7 cellular contexts compared by ENCODE assay signal in the genomic region with DNA sequence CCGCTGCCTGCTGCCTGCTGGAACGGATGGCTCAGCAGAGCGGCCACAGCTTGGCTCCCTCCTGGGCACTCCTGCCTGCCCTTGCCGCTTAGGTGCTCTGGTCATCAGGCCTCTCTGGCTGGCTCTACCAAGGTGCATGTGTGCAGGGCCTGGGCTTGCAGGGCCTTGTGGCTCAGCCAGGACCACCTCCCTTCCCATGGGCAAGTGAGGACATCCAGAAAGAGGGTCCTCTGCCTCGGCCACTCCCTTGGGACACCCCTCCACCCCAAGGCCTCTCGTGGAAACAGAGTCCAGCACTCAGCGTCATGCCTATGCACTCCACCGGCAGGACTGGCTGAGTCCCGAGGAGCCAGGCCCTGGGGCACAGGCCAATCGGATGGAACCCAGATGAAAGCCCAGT. TPM values are rescaled to one million over a fixed set of nuclear protein-coding genes. Genes with fewer than 3 reads are reported as not detected.
A peak's percentile ranks its signal among the peaks of the same experiment; 100 is the strongest.
DNase-seq lines count a peak whose midpoint lies in the region; TF ChIP-seq lines count a peak whose summit lies in the region.
"Not testable (repeated sequence)": the region's sequence is repeated elsewhere in the genome, so short reads cannot be mapped to it uniquely, and the experiment has no call there.
"Had no signal": no experiment of that assay in that cellular context is flagged by ENCODE, and none has a peak within 500 bp of the region (broad histone marks: within the 10 kb centered on the region; RNA-seq: fewer than 3 reads in every experiment).

No MANE protein-coding gene starts in this region.

- not testable (repeated sequence) for H2BK12ac ChIP-seq in neuronal stem cell (ENCODE audit: low read length)

- H3K4me1 ChIP-seq in BLaER1 (peaks cover 98% of the 10 kb centered on the region), neuronal stem cell (ENCODE audit: control insufficient read depth in 2 of 2, insufficient read depth in 1 of 2, low read depth in 1 of 2, low read length in 2 of 2) (peaks cover 11 to 12% of the 10 kb centered on the region in 2 donors)
- peaks cover 37 to 94% (median 83%) of the 10 kb centered on the region in 10 experiments for H3K4me1 ChIP-seq in BLaER1 treated with 17β-estradiol and CSF1 and Interleukin-3, amounts not matched to agents 10 nM and 100 nM

- in situ Hi-C loops in G401 (cut with HindIII; ENCODE audit: low sequenced_read_pairs) = not testable (repeated sequence)

- H3K4me2 ChIP-seq in BLaER1 = peak overlapping the region; percentile 93
- peak overlapping the region in 9 of 11 experiments; percentile 15 to 98 (median 90); a peak in 14 of 22 replicates for H3K4me2 ChIP-seq in BLaER1 treated with 17β-estradiol and CSF1 and Interleukin-3, amounts not matched to agents 10 nM and 100 nM
- not testable (repeated sequence) for H3K4me2 ChIP-seq in neuronal stem cell (ENCODE audit: insufficient read depth, low read length, poor library complexity, severe bottlenecking)

- H3K36me3 Mint-ChIP-seq in brain; glutamatergic neuron (ENCODE audit: unreplicated experiment): not testable (repeated sequence)

- H3K36me3 ChIP-seq in BLaER1; BLaER1 treated with 17β-estradiol and CSF1 and Interleukin-3, amounts not matched to agents 10 nM and 100 nM; neuronal stem cell (replicated peaks in 1 of 2; ENCODE audit: control insufficient read depth in 2 of 2, insufficient read depth in 2 of 2, low read length in 2 of 2): not testable (repeated sequence)

- not testable (repeated sequence) for H3K27me3 ChIP-seq in BLaER1; BLaER1 treated with 17β-estradiol and CSF1 and Interleukin-3, amounts not matched to agents 10 nM and 100 nM; neuronal stem cell (ENCODE audit: control insufficient read depth in 3 of 3, insufficient read depth in 3 of 3, low read depth in 1 of 3, low read length in 3 of 3)

- not testable (repeated sequence) for H3K9me3 Mint-ChIP-seq in brain; glutamatergic neuron (ENCODE audit: unreplicated experiment)

- H3K18ac ChIP-seq in neuronal stem cell (ENCODE audit: low read length) = peak overlapping the region; percentile 52

- H3K4me1 Mint-ChIP-seq in brain (peaks cover 50% of the 10 kb centered on the region), glutamatergic neuron (ENCODE audit: low read depth, unreplicated experiment) (peaks cover 13% of the 10 kb centered on the region)

- not testable (repeated sequence) for H2AFZ ChIP-seq in neuronal stem cell (ENCODE audit: low read length)

- H4K8ac ChIP-seq in neuronal stem cell (ENCODE audit: low read depth, low read length) = not testable (repeated sequence)

- not testable (repeated sequence) for H3K4me3 Mint-ChIP-seq in brain; glutamatergic neuron (ENCODE audit: unreplicated experiment)

- H3K9ac ChIP-seq in BLaER1 = peak overlapping the region; percentile 53; the same call in 1 of the 2 replicates
- H3K9ac ChIP-seq in BLaER1 treated with 17β-estradiol and CSF1 and Interleukin-3, amounts not matched to agents 10 nM and 100 nM = peak overlapping the region in 2 of 11 experiments; percentile 24 to 50; a peak in 2 of 22 replicates
- H3K9ac ChIP-seq in neuronal stem cell (ENCODE audit: low read depth, low read length, poor library complexity) = not testable (repeated sequence)

- not testable (repeated sequence) for H3K79me1 ChIP-seq in neuronal stem cell (ENCODE audit: low read depth, low read length)

- H2AK5ac ChIP-seq in neuronal stem cell (ENCODE audit: low read depth, low read length) = not testable (repeated sequence)

- H3K27ac ChIP-seq in BLaER1 = peak overlapping the region; percentile 92
- peak overlapping the region in 2 of 11 experiments; percentile 21 to 28; a peak in 2 of 22 replicates for H3K27ac ChIP-seq in BLaER1 treated with 17β-estradiol and CSF1 and Interleukin-3, amounts not matched to agents 10 nM and 100 nM
- not testable (repeated sequence) for H3K27ac ChIP-seq in neuronal stem cell (replicated peaks; ENCODE audit: low read length)

- H2BK15ac ChIP-seq in neuronal stem cell (ENCODE audit: low read length) = peak overlapping the region; percentile 85

- H3K27ac Mint-ChIP-seq in brain (peak overlapping the region in 4 of 5 experiments; percentile 7 to 69 (median 23)), glutamatergic neuron (ENCODE audit: unreplicated experiment) (peak overlapping the region; percentile 60)

- H2BK120ac ChIP-seq in neuronal stem cell (ENCODE audit: low read depth, low read length) = not testable (repeated sequence)

- H3K23ac ChIP-seq in neuronal stem cell (ENCODE audit: low read depth, low read length, poor library complexity) = peak overlapping the region; percentile 80

- not testable (repeated sequence) for H4K91ac ChIP-seq in neuronal stem cell (ENCODE audit: low read depth, low read length, poor library complexity)

- H4K20me1 ChIP-seq in BLaER1; BLaER1 treated with 17β-estradiol and CSF1 and Interleukin-3, amounts not matched to agents 10 nM and 100 nM: not testable (repeated sequence)

- H3K4ac ChIP-seq in neuronal stem cell (ENCODE audit: low read length) = not testable (repeated sequence)

- not testable (repeated sequence) for H2BK5ac ChIP-seq in neuronal stem cell (ENCODE audit: low read length)

- WGBS in neuronal stem cell (ENCODE audit: extremely low coverage in 2 of 2, insufficient read length in 2 of 2, insufficient replicate concordance in 1 of 2), 2 donors = no CpG with 5 or more reads among the region's 10 CpGs

- H3K4me3 ChIP-seq in BLaER1; BLaER1 treated with 17β-estradiol and CSF1 and Interleukin-3, amounts not matched to agents 10 nM and 100 nM; neuronal stem cell (ENCODE audit: low read length in 2 of 2): not testable (repeated sequence)

- peak overlapping the region; percentile 38 for H3K14ac ChIP-seq in neuronal stem cell (ENCODE audit: low read length)

- not testable (repeated sequence) for H3K9me3 ChIP-seq in BLaER1; BLaER1 treated with 17β-estradiol and CSF1 and Interleukin-3, amounts not matched to agents 10 nM and 100 nM (replicated peaks in 1 of 11); neuronal stem cell (replicated peaks in 1 of 2; ENCODE audit: control insufficient read depth in 2 of 2, insufficient read depth in 1 of 2, low read depth in 1 of 2, low read length in 2 of 2)

- TF ChIP-seq CTCF in brain (conservative IDR thresholded peaks at IDR 0.05); glutamatergic neuron (IDR thresholded peaks at IDR 0.05; ENCODE audit: partially characterized antibody, unreplicated experiment): not testable (repeated sequence)

- DNase-seq in G401 (ENCODE audit: low spot score) = peak; percentile 55
- not testable (repeated sequence) for DNase-seq in glutamatergic neuron; neuronal stem cell (ENCODE audit: low spot score)

- H3K27me3 Mint-ChIP-seq in brain = not testable (repeated sequence)
- H3K27me3 Mint-ChIP-seq in glutamatergic neuron (ENCODE audit: unreplicated experiment) = peaks cover 11% of the 10 kb centered on the region

RNA-seq across cellular contexts. Expression of a gene that starts 6.3 kb away (rescaled TPM):
- total RNA-seq in G401 (2014; rRNA removed; shearing (Covaris generic)) = 39.2 and 50.4 TPM in 2 replicates
- 21.3 TPM for polyA plus RNA-seq in brain (ENCODE audit: insufficient read depth, low read depth, low replicate concordance)
- 38.3 TPM for total RNA-seq in glutamatergic neuron (ENCODE audit: unreplicated experiment)
- polyA plus RNA-seq in neuronal stem cell (2013, experiment 1 of 2) = 23.2 TPM
- polyA plus RNA-seq in neuronal stem cell (2013, experiment 2 of 2) = 22.9 TPM
- polyA plus RNA-seq: CD14-positive monocyte had no signal

RNA-seq across cellular contexts. Expression of a gene that starts 45.5 kb away (rescaled TPM):
- total RNA-seq in G401 (2014; rRNA removed; shearing (Covaris generic)) = 54.1 and 59.2 TPM in 2 replicates
- polyA plus RNA-seq in brain (ENCODE audit: insufficient read depth, low read depth, low replicate concordance) = 119 TPM
- total RNA-seq in glutamatergic neuron (ENCODE audit: unreplicated experiment) = 24.1 TPM
- 26.0 TPM for polyA plus RNA-seq in neuronal stem cell (2013, experiment 1 of 2)
- 25.8 TPM for polyA plus RNA-seq in neuronal stem cell (2013, experiment 2 of 2)
